Comparison of ENCODE assay signal across 1 cellular context in the genomic region with DNA sequence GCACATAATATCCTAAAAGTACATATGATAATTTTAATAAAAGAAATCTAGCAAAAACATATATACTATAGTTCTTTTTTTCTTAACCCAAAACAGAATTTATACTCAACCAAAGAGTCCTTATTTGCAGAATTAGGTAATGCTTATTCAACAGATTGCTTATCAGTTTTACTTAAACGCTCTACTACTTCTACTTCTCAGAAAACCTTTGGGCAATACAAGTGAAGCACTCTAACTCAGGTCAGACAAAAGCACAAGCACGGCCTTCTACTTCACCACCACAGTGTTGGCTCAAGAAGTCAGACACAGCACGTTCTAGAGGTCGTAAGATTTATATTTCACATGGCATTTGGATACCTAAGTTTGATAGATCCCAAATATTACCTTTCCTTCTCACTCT.
TF ChIP-seq lines count a peak whose summit lies in the region.

No MANE protein-coding gene starts in this region.

TF ChIP-seq in IMR-90, 13 proteins besides CTCF, POLR2A, EP300 and RAD21:
- no peak for TF ChIP-seq MXI1 (IDR thresholded peaks at IDR 0.05; ENCODE audit: borderline replicate concordance, low read depth, low read length)
- TF ChIP-seq, protein P1, sequence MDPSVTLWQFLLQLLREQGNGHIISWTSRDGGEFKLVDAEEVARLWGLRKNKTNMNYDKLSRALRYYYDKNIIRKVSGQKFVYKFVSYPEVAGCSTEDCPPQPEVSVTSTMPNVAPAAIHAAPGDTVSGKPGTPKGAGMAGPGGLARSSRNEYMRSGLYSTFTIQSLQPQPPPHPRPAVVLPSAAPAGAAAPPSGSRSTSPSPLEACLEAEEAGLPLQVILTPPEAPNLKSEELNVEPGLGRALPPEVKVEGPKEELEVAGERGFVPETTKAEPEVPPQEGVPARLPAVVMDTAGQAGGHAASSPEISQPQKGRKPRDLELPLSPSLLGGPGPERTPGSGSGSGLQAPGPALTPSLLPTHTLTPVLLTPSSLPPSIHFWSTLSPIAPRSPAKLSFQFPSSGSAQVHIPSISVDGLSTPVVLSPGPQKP (IDR thresholded peaks at IDR 0.05; ENCODE audit: borderline replicate concordance, low read depth, low read length): no peak
- no peak for TF ChIP-seq CHD1 (IDR thresholded peaks at IDR 0.05; ENCODE audit: low read depth, low read length)
- no peak for TF ChIP-seq RCOR1 (IDR thresholded peaks at IDR 0.05; ENCODE audit: insufficient replicate concordance, low read length)
TF ChIP-seq in IMR-90: peak in this region for 0.
